In the genomic region with DNA sequence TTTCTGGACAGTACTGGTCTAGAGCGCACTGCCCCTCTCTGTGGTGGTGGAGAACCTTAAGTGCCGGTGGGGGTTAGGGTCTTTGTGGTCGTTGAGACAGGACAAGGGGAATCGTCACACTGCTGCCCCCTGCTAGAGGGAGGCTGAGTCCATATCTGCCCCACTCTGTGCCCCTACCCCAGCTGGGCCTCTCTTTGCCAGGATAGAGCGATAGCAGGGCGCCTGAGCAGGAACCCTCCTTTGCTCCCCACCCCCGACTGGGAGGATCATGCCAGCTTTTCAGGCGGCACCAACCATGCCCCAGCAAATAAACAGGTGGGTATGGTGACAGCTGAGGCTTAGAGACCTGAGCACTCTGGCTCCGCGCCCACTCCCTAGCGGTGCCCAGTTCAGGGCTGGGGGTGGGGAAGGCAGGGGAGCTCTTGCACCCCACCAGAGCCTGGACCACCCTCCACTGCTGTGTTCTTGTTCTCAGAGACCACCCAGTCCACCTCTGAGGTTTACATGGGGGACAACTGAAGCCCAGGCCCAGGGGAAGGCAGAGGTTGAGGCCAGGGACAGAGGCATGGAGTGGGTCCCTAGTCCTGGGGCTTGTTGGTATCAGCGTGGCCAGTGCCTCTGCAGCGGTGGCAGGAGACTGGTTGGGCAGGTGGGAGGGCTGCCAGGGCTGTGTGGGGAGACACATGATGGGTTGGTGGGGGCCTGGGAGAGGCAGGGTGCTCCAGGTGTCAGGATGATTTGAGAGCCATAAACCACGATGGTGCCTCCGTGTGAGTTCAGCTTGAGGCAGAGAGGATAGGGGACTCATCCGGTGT, we compare ENCODE assay signal across 17 cellular contexts. TPM values are rescaled to one million over a fixed set of nuclear protein-coding genes. Genes with fewer than 3 reads are reported as not detected.
DNase-seq lines count a peak whose midpoint lies in the region; ATAC-seq, FAIRE-seq and TF ChIP-seq lines count a peak whose summit lies in the region.
"Had no signal": no experiment of that assay in that cellular context is flagged by ENCODE, and none has a peak within 500 bp of the region (broad histone marks: within the 10 kb centered on the region; RNA-seq: fewer than 3 reads in every experiment).

No MANE protein-coding gene starts in this region.

- H2AFZ ChIP-seq in astrocyte (ENCODE audit: low read depth, low read length): no peak overlapping the region

- no peak for TF ChIP-seq POLR2A in thyroid gland (IDR thresholded peaks at IDR 0.05)

- H3K27me3 Mint-ChIP-seq in astrocyte (ENCODE audit: low read depth, unreplicated experiment): peaks cover 66% of the 10 kb centered on the region
- peaks cover 53% of the 10 kb centered on the region for H3K27me3 Mint-ChIP-seq in mesothelial cell of epicardium (ENCODE audit: low read depth)

- FAIRE-seq in astrocyte (lab: Jason Lieb, UNC): no peak
- FAIRE-seq: RCC 7860 had no signal

- H3K4me1 Mint-ChIP-seq in astrocyte (ENCODE audit: low read depth, unreplicated experiment) (peaks cover 8% of the 10 kb centered on the region), mesothelial cell of epicardium (peaks cover 22% of the 10 kb centered on the region)

- peaks cover 30% of the 10 kb centered on the region for H3K4me1 ChIP-seq in astrocyte (ENCODE audit: insufficient read depth, low read length)
- H3K4me1 ChIP-seq in thyroid gland: peaks cover 0 to 13% of the 10 kb centered on the region in 2 donors

- ATAC-seq in HG02642 (IDR thresholded peaks at IDR 0.05; ENCODE audit: poor library complexity, unreplicated experiment) (no peak), HG02884 (IDR thresholded peaks at IDR 0.05; ENCODE audit: unreplicated experiment) (no peak)
- ATAC-seq: left lung had no signal

- H3K4me3 Mint-ChIP-seq in astrocyte (ENCODE audit: unreplicated experiment) (peak overlapping the region; percentile 45), mesothelial cell of epicardium (peak overlapping the region; percentile 40)
- H3K4me3 Mint-ChIP-seq: activated CD4-positive, alpha-beta T cell treated with anti-CD3 and anti-CD28 coated beads, Interleukin-2, amount 10 ng/mL, durations not matched to agents 7 days and 5 days had no signal

- H3K4me3 ChIP-seq in astrocyte (ENCODE audit: insufficient read depth, low read depth, low read length): no peak overlapping the region
- H3K4me3 ChIP-seq in thyroid gland (replicated peaks in 1 of 3): no peak overlapping the region
- H3K4me3 ChIP-seq: cardiac muscle cell had no signal

- H3K9ac ChIP-seq in astrocyte (ENCODE audit: low read length): no peak overlapping the region

- peaks cover 15% of the 10 kb centered on the region for H3K27me3 ChIP-seq in astrocyte (ENCODE audit: insufficient read depth, low read length)
- H3K27me3 ChIP-seq in thyroid gland: peaks cover 18% of the 10 kb centered on the region

- DNase-seq in NCI-H2196 (lab: John Stamatoyannopoulos, UW; ENCODE audit: unreplicated experiment): peak; percentile 58
- DNase-seq in NCI-H2196 treated with DMSO at 0.1 percent for 48 hours (lab: John Stamatoyannopoulos, UW; ENCODE audit: unreplicated experiment): no peak
- DNase-seq in astrocyte (ENCODE audit: low read depth): no peak
- no peak for DNase-seq in mesothelial cell of epicardium (ENCODE audit: low spot score in 2 of 2, unreplicated experiment in 2 of 2)
- DNase-seq in thyroid gland: peak; percentile 31 to 40
- DNase-seq in NCI-H748 (lab: John Stamatoyannopoulos, UW; ENCODE audit: unreplicated experiment): no peak
- DNase-seq: activated CD4-positive, alpha-beta T cell treated with anti-CD3 and anti-CD28 coated beads, Interleukin-2, amount 10 ng/mL, durations not matched to agents 7 days and 5 days; Calu3; KBM-7; NCI-H2107 had no signal

- no peaks in the 10 kb centered on the region for H3K36me3 Mint-ChIP-seq in astrocyte (ENCODE audit: low read depth, unreplicated experiment)
- H3K36me3 Mint-ChIP-seq in mesothelial cell of epicardium: no peaks in the 10 kb centered on the region

- 55 to 62% methylated on average over 11 of the region's 16 CpGs for WGBS in thyroid gland, 2 donors

- H3K36me3 ChIP-seq in astrocyte (ENCODE audit: insufficient read depth, low read length) (no peaks in the 10 kb centered on the region), thyroid gland (no peaks in the 10 kb centered on the region)
- H3K36me3 ChIP-seq: cardiac muscle cell, left lung had no signal

- H3K79me2 ChIP-seq in astrocyte (ENCODE audit: insufficient read depth, low read length): no peaks in the 10 kb centered on the region

- H3K27ac Mint-ChIP-seq in astrocyte (ENCODE audit: unreplicated experiment): no peak overlapping the region
- no peak overlapping the region for H3K27ac Mint-ChIP-seq in mesothelial cell of epicardium
- H3K27ac Mint-ChIP-seq: activated CD4-positive, alpha-beta T cell treated with anti-CD3 and anti-CD28 coated beads, Interleukin-2, amount 10 ng/mL, durations not matched to agents 7 days and 5 days; activated T-helper 2 cell treated with anti-CD3 and anti-CD28 coated beads, Interferon-gamma antibody, Interleukin-2, Interleukin-4, amounts not matched to agents 10 μg/mL and 5 μg/mL and 100 μg/mL, durations not matched to agents 14 hours and 24 hours and 36 hours had no signal

- intact Hi-C loops in thyroid gland (cut with DNase I): no loop called here

- peak overlapping the region; percentile 87 for H3K4me2 ChIP-seq in astrocyte (ENCODE audit: low read length)

- TF ChIP-seq CTCF in astrocyte (IDR thresholded peaks at IDR 0.05; ENCODE audit: insufficient read depth, low read depth, low read length) (no peak), mesothelial cell of epicardium (IDR thresholded peaks at IDR 0.05; ENCODE audit: unreplicated experiment) (no peak), thyroid gland (IDR thresholded peaks at IDR 0.05) (no peak)

- H3K9me3 Mint-ChIP-seq in astrocyte (ENCODE audit: unreplicated experiment) (peaks cover 2% of the 10 kb centered on the region), mesothelial cell of epicardium (no peaks in the 10 kb centered on the region)
- H3K9me3 Mint-ChIP-seq: activated CD4-positive, alpha-beta T cell treated with anti-CD3 and anti-CD28 coated beads, Interleukin-2, amount 10 ng/mL, durations not matched to agents 7 days and 5 days; activated T-helper 2 cell treated with anti-CD3 and anti-CD28 coated beads, Interferon-gamma antibody, Interleukin-2, Interleukin-4, amounts not matched to agents 10 μg/mL and 5 μg/mL and 100 μg/mL, durations not matched to agents 14 hours and 24 hours and 36 hours had no signal

- no peak overlapping the region for H3K27ac ChIP-seq in astrocyte (ENCODE audit: low read depth, low read length)
- H3K27ac ChIP-seq in thyroid gland: no peak overlapping the region
- H3K27ac ChIP-seq: cardiac muscle cell had no signal

- no peaks in the 10 kb centered on the region for H3K9me3 ChIP-seq in astrocyte (ENCODE audit: insufficient read depth, low read depth, low read length)
- no peaks in the 10 kb centered on the region for H3K9me3 ChIP-seq in thyroid gland
- H3K9me3 ChIP-seq: left lung had no signal

- peaks cover 3% of the 10 kb centered on the region for H4K20me1 ChIP-seq in astrocyte (ENCODE audit: insufficient read depth, low read length)

RNA-seq across cellular contexts. Expression of a gene that starts 1.6 kb away (rescaled TPM):
- total RNA-seq in astrocyte (0.43 and 0.48 TPM in 2 replicates), mesothelial cell of epicardium (0.49 to 0.62 TPM (median 0.52 TPM) in 3 replicates), thyroid gland (under 1 TPM; 0.13 to 0.49 (median 0.38) TPM)
- total RNA-seq: T-helper 1 cell treated with Interleukin-12 subunit alpha and Interleukin-12 subunit beta and Interleukin-4 antibody, amounts not matched to agents 30 ng/mL and 1 ng/mL, for 36 hours had no signal

Comparison
In these comparisons a context has a peak if more than half of its experiments do, and no peak if none do; other contexts are left out.
1. DNase-seq: peak in NCI-H2196 (single experiment) and thyroid gland (2 of 2); none in NCI-H2196 treated with DMSO at 0.1 percent for 48 hours (single experiment), astrocyte (single experiment), mesothelial cell of epicardium (0 of 2) and NCI-H748 (single experiment).